ENCODE assay signal across 1 cellular context in the genomic region with DNA sequence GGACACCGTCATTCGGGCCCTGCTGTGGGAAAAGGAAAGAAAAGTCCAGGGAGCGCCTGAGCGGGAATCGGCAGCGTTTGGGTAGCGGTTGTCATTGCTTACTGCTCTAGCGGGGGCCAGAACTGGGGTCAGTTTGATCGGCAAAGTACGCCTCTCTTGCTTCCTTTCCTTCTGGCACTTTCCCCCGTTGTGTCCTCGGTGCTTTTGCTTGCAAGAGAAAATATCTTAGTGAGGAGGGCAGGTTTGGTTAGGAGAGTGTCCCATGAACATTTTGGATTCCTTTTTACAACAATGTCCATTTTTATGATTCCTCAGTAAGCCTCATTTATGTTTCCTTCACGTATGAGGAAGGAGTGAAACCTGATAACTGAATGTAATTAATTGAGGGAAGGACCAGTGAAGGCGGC.
TF ChIP-seq lines count a peak whose summit lies in the region.

No MANE protein-coding gene starts in this region.

TF ChIP-seq in GM12878, 131 proteins besides CTCF, POLR2A, EP300 and RAD21:
- no peak for TF ChIP-seq ASH2L (IDR thresholded peaks at IDR 0.05; ENCODE audit: borderline replicate concordance, low read depth)
- no peak for TF ChIP-seq EGR1 (IDR thresholded peaks at IDR 0.05; ENCODE audit: borderline replicate concordance in 1 of 2, low read depth in 2 of 2, low read length in 2 of 2)
- TF ChIP-seq, protein P1, sequence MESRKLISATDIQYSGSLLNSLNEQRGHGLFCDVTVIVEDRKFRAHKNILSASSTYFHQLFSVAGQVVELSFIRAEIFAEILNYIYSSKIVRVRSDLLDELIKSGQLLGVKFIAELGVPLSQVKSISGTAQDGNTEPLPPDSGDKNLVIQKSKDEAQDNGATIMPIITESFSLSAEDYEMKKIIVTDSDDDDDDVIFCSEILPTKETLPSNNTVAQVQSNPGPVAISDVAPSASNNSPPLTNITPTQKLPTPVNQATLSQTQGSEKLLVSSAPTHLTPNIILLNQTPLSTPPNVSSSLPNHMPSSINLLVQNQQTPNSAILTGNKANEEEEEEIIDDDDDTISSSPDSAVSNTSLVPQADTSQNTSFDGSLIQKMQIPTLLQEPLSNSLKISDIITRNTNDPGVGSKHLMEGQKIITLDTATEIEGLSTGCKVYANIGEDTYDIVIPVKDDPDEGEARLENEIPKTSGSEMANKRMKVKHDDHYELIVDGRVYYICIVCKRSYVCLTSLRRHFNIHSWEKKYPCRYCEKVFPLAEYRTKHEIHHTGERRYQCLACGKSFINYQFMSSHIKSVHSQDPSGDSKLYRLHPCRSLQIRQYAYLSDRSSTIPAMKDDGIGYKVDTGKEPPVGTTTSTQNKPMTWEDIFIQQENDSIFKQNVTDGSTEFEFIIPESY (IDR thresholded peaks at IDR 0.05): no peak
- no peak for TF ChIP-seq SIN3A (IDR thresholded peaks at IDR 0.05; ENCODE audit: low read depth, low read length)
- TF ChIP-seq TARDBP (IDR thresholded peaks at IDR 0.05; ENCODE audit: borderline replicate concordance): no peak
- no peak for TF ChIP-seq USF2 (IDR thresholded peaks at IDR 0.05; ENCODE audit: borderline replicate concordance, low read depth, low read length)
TF ChIP-seq in GM12878: peak in this region for 0.
